12 cellular contexts compared by ENCODE assay signal in genomic region chr20:13717631-13718044, GRCh38.
DNase-seq lines count a peak whose midpoint lies in the region; ATAC-seq, FAIRE-seq and TF ChIP-seq lines count a peak whose summit lies in the region.
"Had no signal": no experiment of that assay in that cellular context is flagged by ENCODE, and none has a peak within 500 bp of the region (broad histone marks: within the 10 kb centered on the region; RNA-seq: fewer than 3 reads in every experiment).

No MANE protein-coding gene starts in this region.

- TF ChIP-seq CTCF in mammary epithelial cell (conservative IDR thresholded peaks at IDR 0.05 in 1 of 2, IDR thresholded peaks at IDR 0.05 in 1 of 2; ENCODE audit: extremely low read depth in 1 of 2, insufficient read depth in 1 of 2, low read depth in 1 of 2, low read length in 2 of 2), result no peak

- WGBS in mammary epithelial cell (ENCODE audit: low coverage, missing lambda C conversion rate), result 100% methylated on average over 1 of the region's 1 CpG

- H3K36me3 ChIP-seq in mammary epithelial cell (ENCODE audit: insufficient read depth, low read length) (peaks cover 8% of the 10 kb centered on the region), H7 (replicated peaks; ENCODE audit: control insufficient read depth, insufficient read depth, low read length) (peaks cover 5% of the 10 kb centered on the region)

- in situ Hi-C loops in mammary epithelial cell (cut with MboI; ENCODE audit: low sequenced_read_pairs in 2 of 2), result no loop called here

- no peaks in the 10 kb centered on the region for H3K79me2 ChIP-seq in mammary epithelial cell (ENCODE audit: insufficient read depth, low read length)

- H3K4me2 ChIP-seq in mammary epithelial cell (ENCODE audit: insufficient read depth, low read depth, low read length), result no peak overlapping the region

- no peak overlapping the region for H3K27ac ChIP-seq in caudate nucleus (ENCODE audit: low read depth, low read length)
- no peak overlapping the region for H3K27ac ChIP-seq in mammary epithelial cell (ENCODE audit: insufficient read depth, low read depth, low read length)
- H3K27ac ChIP-seq: thoracic aorta, VCaP had no signal

- H2AFZ ChIP-seq in mammary epithelial cell (ENCODE audit: low read depth, low read length), result no peak overlapping the region

- no peaks in the 10 kb centered on the region for H3K4me1 ChIP-seq in mammary epithelial cell (ENCODE audit: insufficient read depth, low read length)

- peak; percentile 93 for ATAC-seq in GM19328 (IDR thresholded peaks at IDR 0.05; ENCODE audit: unreplicated experiment)
- ATAC-seq in HG02763 (IDR thresholded peaks at IDR 0.05; ENCODE audit: unreplicated experiment), result peak; percentile 85
- peak; percentile 79 for ATAC-seq in HG03571 (IDR thresholded peaks at IDR 0.05; ENCODE audit: unreplicated experiment)
- ATAC-seq: naive thymus-derived CD8-positive, alpha-beta T cell had no signal

- H3K9me3 ChIP-seq in mammary epithelial cell (replicated peaks; ENCODE audit: insufficient read depth, low read length), result no peaks in the 10 kb centered on the region
- H3K9me3 ChIP-seq: thoracic aorta had no signal

- no peak overlapping the region for H3K4me3 ChIP-seq in mammary epithelial cell (replicated peaks in 1 of 3; ENCODE audit: insufficient read depth in 1 of 3, low read depth in 2 of 3, low read length in 3 of 3)
- H3K4me3 ChIP-seq in H7 (ENCODE audit: insufficient read depth, low read depth, low read length), result no peak overlapping the region
- H3K4me3 ChIP-seq: thoracic aorta had no signal

- intact Hi-C loops in mammary epithelial cell (cut with micrococcal nuclease), result no loop called here

- DNase-seq in GM12891 (ENCODE audit: insufficient read length, low spot score) (peak; percentile 25), caudate nucleus (lab: John Stamatoyannopoulos, UW) (no peak), HuH-7 (ENCODE audit: low spot score) (no peak), mammary epithelial cell (no peak), H7 (no peak)
- DNase-seq: activated gamma-delta T cell treated with Interleukin-2 at 50 U/mL for 16 hours; naive thymus-derived CD8-positive, alpha-beta T cell had no signal

- dilution Hi-C loops in mammary epithelial cell (cut with HindIII; ENCODE audit: low sequenced_read_pairs), result no loop called here

- CTCF ChIA-PET in mammary epithelial cell (lab: Charles Lee; ENCODE audit: low non-redundant PET), result no interaction called here

- no peaks in the 10 kb centered on the region for H4K20me1 ChIP-seq in mammary epithelial cell (ENCODE audit: insufficient read depth, low read length)

- no peak overlapping the region for H3K9ac ChIP-seq in mammary epithelial cell (ENCODE audit: insufficient read depth, low read length)

- no peaks in the 10 kb centered on the region for H3K27me3 ChIP-seq in mammary epithelial cell (ENCODE audit: insufficient read depth, low read length)
- H3K27me3 ChIP-seq in H7 (ENCODE audit: control insufficient read depth, insufficient read depth, low read length), result no peaks in the 10 kb centered on the region

- no peak for TF ChIP-seq POLR2A in GM12891 (IDR thresholded peaks at IDR 0.05; ENCODE audit: low read depth, low read length)

- no TSS peak for BruUV-seq in mammary epithelial cell (replicated peaks; lab: Mats Ljungman, UMichigan)

- peak; percentile 54 for FAIRE-seq in GM12891 (lab: Jason Lieb, UNC)

TF ChIP-seq in GM12891, 5 proteins besides CTCF, POLR2A, EP300 and RAD21:
- TF ChIP-seq POLR2AphosphoS5 (IDR thresholded peaks at IDR 0.05; ENCODE audit: low read depth, low read length), result no peak
- TF ChIP-seq TAF1 (IDR thresholded peaks at IDR 0.05; ENCODE audit: low read depth, low read length), result no peak
- TF ChIP-seq PAX5 (IDR thresholded peaks at IDR 0.05; ENCODE audit: insufficient read depth, low read length, severe bottlenecking), result no peak
- TF ChIP-seq POU2F2 (IDR thresholded peaks at IDR 0.05; ENCODE audit: low read depth, low read length), result no peak; the same call in 1 of the 2 replicates
- TF ChIP-seq SPI1 (IDR thresholded peaks at IDR 0.05; ENCODE audit: low read depth, low read length), result no peak
